1 cellular context compared by ENCODE assay signal in genomic region chr2:203061346-203061745, GRCh38.
TF ChIP-seq lines count a peak whose summit lies in the region.

No MANE protein-coding gene starts in this region.

TF ChIP-seq in H1, 55 proteins besides CTCF, POLR2A, EP300 and RAD21:
- TF ChIP-seq TEAD4 (IDR thresholded peaks at IDR 0.05; ENCODE audit: low read depth, low read length) (peak; percentile 88), HDAC6 (IDR thresholded peaks at IDR 0.05; ENCODE audit: low read depth, low read length) (no peak), NANOG (IDR thresholded peaks at IDR 0.05; ENCODE audit: insufficient read depth, low read depth, low read length, poor library complexity, severe bottlenecking) (no peak), EZH2 (IDR thresholded peaks at IDR 0.05; ENCODE audit: low read depth, low read length, severe bottlenecking) (no peak), YY1 (IDR thresholded peaks at IDR 0.05; ENCODE audit: low read depth, low read length) (no peak), CHD2 (IDR thresholded peaks at IDR 0.05; ENCODE audit: low read length) (no peak), KDM1A (IDR thresholded peaks at IDR 0.05; ENCODE audit: borderline replicate concordance, low read length) (no peak), MAX (IDR thresholded peaks at IDR 0.05) (no peak), SP2 (IDR thresholded peaks at IDR 0.05; ENCODE audit: low read length) (no peak), POLR2AphosphoS5 (IDR thresholded peaks at IDR 0.05; ENCODE audit: low read depth, low read length) (no peak), CHD7 (IDR thresholded peaks at IDR 0.05; ENCODE audit: insufficient replicate concordance, low read length) (peak; percentile 73), RFX5 (IDR thresholded peaks at IDR 0.05; ENCODE audit: borderline replicate concordance, low read depth, low read length) (no peak), JUND (IDR thresholded peaks at IDR 0.05; ENCODE audit: low read length) (no peak), SUZ12 (IDR thresholded peaks at IDR 0.05; ENCODE audit: low read length) (no peak), FOSL1 (IDR thresholded peaks at IDR 0.05; ENCODE audit: insufficient read depth, low read depth, low read length) (no peak), SP1 (IDR thresholded peaks at IDR 0.05; ENCODE audit: low read depth, low read length) (0 out of 2 replicates have a peak, but pooled peaks have one; percentile 5), GABPA (IDR thresholded peaks at IDR 0.05; ENCODE audit: borderline replicate concordance, insufficient read depth, low read length) (no peak)
